ENCODE assay signal across 16 cellular contexts in the genomic region with DNA sequence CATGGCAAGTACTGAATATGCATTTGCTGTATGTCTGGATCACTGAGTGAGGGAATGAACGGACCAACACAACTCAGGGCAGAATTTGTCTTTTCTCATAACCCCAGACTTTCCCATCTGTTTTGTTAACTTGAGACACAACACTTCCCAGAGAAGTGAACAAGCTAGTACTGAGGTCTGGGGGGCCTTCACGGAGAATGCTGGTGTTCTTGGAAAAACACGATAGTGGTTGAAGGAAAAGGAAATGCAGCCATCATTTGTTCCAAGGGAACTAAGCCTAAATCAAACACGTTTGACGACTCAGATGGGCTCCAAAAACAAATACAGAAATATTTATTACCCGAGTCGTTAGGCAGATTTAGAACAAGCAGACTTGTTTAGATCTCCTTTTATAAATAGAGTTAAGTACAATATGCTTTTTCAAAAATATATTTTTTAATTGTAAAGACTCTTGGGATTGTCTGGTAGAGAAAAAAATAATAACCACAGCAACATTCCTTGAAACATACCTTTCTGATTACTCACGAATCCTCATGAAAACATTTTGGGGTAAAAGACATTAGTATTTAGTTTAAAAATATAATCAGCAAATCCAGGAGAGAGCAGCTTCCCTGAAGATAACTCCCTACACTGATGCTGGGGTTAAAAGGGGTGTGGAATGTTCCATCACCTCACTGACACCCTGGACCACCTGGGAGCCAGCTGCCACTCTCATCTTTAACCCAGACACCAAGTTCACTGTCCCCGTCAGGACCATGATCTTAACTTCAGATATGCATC.
DNase-seq lines count a peak whose midpoint lies in the region; ATAC-seq, FAIRE-seq and TF ChIP-seq lines count a peak whose summit lies in the region.
"Had no signal": no experiment of that assay in that cellular context is flagged by ENCODE, and none has a peak within 500 bp of the region (broad histone marks: within the 10 kb centered on the region; RNA-seq: fewer than 3 reads in every experiment).

No MANE protein-coding gene starts in this region.

- no peak for DNase-seq in stimulated activated naive CD8-positive, alpha-beta T cell treated with anti-CD3 and anti-CD28 coated beads, Interleukin-15, Interleukin-2, amounts not matched to agents 100 U/mL and 50 U/mL, for 24 hours
- DNase-seq in K562 (ENCODE audit: extremely low read depth in 1 of 4, low spot score in 3 of 4) = no peak
- no peak for DNase-seq in pancreas
- no peak for DNase-seq in activated effector memory CD4-positive, alpha-beta T cell treated with Interleukin-2 at 50 U/mL for 16 hours
- DNase-seq in NCI-H2196 treated with DMSO at 0.1 percent for 48 hours (lab: John Stamatoyannopoulos, UW; ENCODE audit: unreplicated experiment) = no peak
- DNase-seq: activated CD4-positive, alpha-beta T cell treated with anti-CD3 and anti-CD28 coated beads for 4 hours; amygdala; lower lobe of right lung; NCI-H2081 treated with DMSO at 0.1 percent for 48 hours; right lobe of liver had no signal

- TF ChIP-seq EP300 in K562 (IDR thresholded peaks at IDR 0.05; ENCODE audit: low read length) = no peak

- peak; percentile 49 for FAIRE-seq in K562 (lab: Jason Lieb, UNC)
- no peak for FAIRE-seq in pancreas (lab: Jason Lieb, UNC)

- CTCF ChIA-PET in K562 (lab: Yijun Ruan, JAX; ENCODE audit: low intra/inter-chr PET ratio) = no interaction called here

- no TSS peak for BruUV-seq in K562 (replicated peaks; lab: Mats Ljungman, UMichigan)

- TF ChIP-seq RAD21 in K562 (CRISPR knock-in tag; conservative IDR thresholded peaks at IDR 0.05 in 1 of 2, IDR thresholded peaks at IDR 0.05 in 1 of 2) = no peak

- H3K9me1 ChIP-seq in K562 (ENCODE audit: control insufficient read depth, insufficient read depth, low read length) = no peaks in the 10 kb centered on the region

- H3K27me3 ChIP-seq in K562 (ENCODE audit: control insufficient read depth in 2 of 2, insufficient read depth in 2 of 2, low read length in 2 of 2) (no peaks in the 10 kb centered on the region), mucosa of rectum (ENCODE audit: control insufficient read depth in 2 of 2, insufficient read depth in 2 of 2, low read length in 2 of 2) (no peaks in the 10 kb centered on the region), pancreas (no peaks in the 10 kb centered on the region)
- H3K27me3 ChIP-seq: gastroesophageal sphincter had no signal

- TF ChIP-seq POLR2A in K562 (conservative IDR thresholded peaks at IDR 0.05) = no peak

- H3K4me3 ChIP-seq in K562 (no peak overlapping the region), mucosa of rectum (ENCODE audit: low read length in 2 of 2) (no peak overlapping the region), pancreas (no peak overlapping the region)
- H3K4me3 ChIP-seq: gastroesophageal sphincter, lower lobe of right lung, right lobe of liver had no signal

- H3K4me1 Mint-ChIP-seq in stimulated activated naive CD8-positive, alpha-beta T cell treated with anti-CD3 and anti-CD28 coated beads, Interleukin-15, Interleukin-2, amounts not matched to agents 100 ng/mL and 50 ng/mL, for 24 hours (ENCODE audit: low read depth) = peaks cover 37% of the 10 kb centered on the region

- TF ChIP-seq CTCF in K562 (IDR thresholded peaks at IDR 0.05 in 2 of 3, conservative IDR thresholded peaks at IDR 0.05 in 1 of 3; ENCODE audit: insufficient read depth in 2 of 3, low read depth in 1 of 3, low read length in 3 of 3) = no peak
- TF ChIP-seq CTCF in pancreas (IDR thresholded peaks at IDR 0.05) = no peak

- in situ Hi-C loops in K562 (cut with MboI) = no loop called here

- H4K20me1 ChIP-seq in K562 (replicated peaks; ENCODE audit: control insufficient read depth, insufficient read depth, low read length) = no peaks in the 10 kb centered on the region

- ATAC-seq in stimulated activated naive CD8-positive, alpha-beta T cell treated with anti-CD3 and anti-CD28 coated beads, Interleukin-15, Interleukin-2, amounts not matched to agents 100 U/mL and 50 U/mL, for 24 hours = no peak
- ATAC-seq in K562 (peak; percentile 55), GM21528 (IDR thresholded peaks at IDR 0.05; ENCODE audit: low FRiP score, unreplicated experiment) (no peak), pancreas (no peak)
- ATAC-seq: gastroesophageal sphincter had no signal

- H3K27ac Mint-ChIP-seq in stimulated activated naive CD8-positive, alpha-beta T cell treated with anti-CD3 and anti-CD28 coated beads, Interleukin-15, Interleukin-2, amounts not matched to agents 100 ng/mL and 50 ng/mL, for 24 hours = peak overlapping the region; percentile 65

- H3K36me3 ChIP-seq in K562 (ENCODE audit: control insufficient read depth, insufficient read depth, low read length) (no peaks in the 10 kb centered on the region), mucosa of rectum (ENCODE audit: control insufficient read depth in 2 of 2, insufficient read depth in 2 of 2, low read length in 2 of 2) (no peaks in the 10 kb centered on the region), pancreas (no peaks in the 10 kb centered on the region)
- H3K36me3 ChIP-seq: gastroesophageal sphincter, lower lobe of right lung, right lobe of liver had no signal

- peaks cover 11% of the 10 kb centered on the region for H3K9me3 Mint-ChIP-seq in stimulated activated naive CD8-positive, alpha-beta T cell treated with anti-CD3 and anti-CD28 coated beads, Interleukin-15, Interleukin-2, amounts not matched to agents 100 ng/mL and 50 ng/mL, for 24 hours

- POLR2A ChIA-PET in K562 (lab: Yijun Ruan, JAX) = interaction anchor here (1.1 kb wide), 1 partner anchor 95 kb away, joined by 4 read pairs; no protein-coding TSS in a partner anchor

- WGBS in K562 (ENCODE audit: insufficient coverage, low coverage, missing lambda C conversion rate) = 24% methylated on average over 9 of the region's 9 CpGs
- WGBS in pancreas, 2 donors = 72 to 73% methylated on average over 9 of the region's 9 CpGs

- peak overlapping the region; percentile 82 for H2AFZ ChIP-seq in K562 (ENCODE audit: low read depth, low read length)

- intact Hi-C loops in K562 (cut with micrococcal nuclease) (no loop called here), pancreas (cut with DNase I) (no loop called here)

- 0 out of 4 replicates have a peak overlapping the region, but pooled peaks of 1 of the 2 experiments have one; percentile 3 for H3K9ac ChIP-seq in K562 (ENCODE audit: insufficient read depth in 1 of 2, low read depth in 2 of 2, low read length in 2 of 2)
- no peak overlapping the region for H3K9ac ChIP-seq in mucosa of rectum (ENCODE audit: low read depth in 1 of 2, low read length in 2 of 2)

- no peaks in the 10 kb centered on the region for H3K79me2 ChIP-seq in K562 (ENCODE audit: control insufficient read depth, insufficient read depth, low read length)

- H3K4me1 ChIP-seq in K562 (replicated peaks in 1 of 2; ENCODE audit: control insufficient read depth in 2 of 2, insufficient read depth in 2 of 2, low read length in 2 of 2) = peaks cover 4 to 41% of the 10 kb centered on the region in 2 experiments; a peak in 4 of 5 replicates
- peaks cover 0 to 3% of the 10 kb centered on the region in 2 donors for H3K4me1 ChIP-seq in mucosa of rectum (ENCODE audit: control insufficient read depth in 2 of 2, insufficient read depth in 2 of 2, low read length in 2 of 2)
- no peaks in the 10 kb centered on the region for H3K4me1 ChIP-seq in pancreas
- H3K4me1 ChIP-seq: right lobe of liver had no signal

- H3K4me3 Mint-ChIP-seq in stimulated activated naive CD8-positive, alpha-beta T cell treated with anti-CD3 and anti-CD28 coated beads, Interleukin-15, Interleukin-2, amounts not matched to agents 100 ng/mL and 50 ng/mL, for 24 hours = no peak overlapping the region

- peak overlapping the region; percentile 46; the same call in 2 of the 3 replicates for H3K27ac ChIP-seq in K562 (ENCODE audit: extremely low read depth, low read depth, low read length)
- H3K27ac ChIP-seq in mucosa of rectum (ENCODE audit: low read depth in 2 of 2, low read length in 2 of 2) = peak overlapping the region; percentile 33 to 67
- H3K27ac ChIP-seq in pancreas = peak overlapping the region in 2 of 4 donors; percentile 13 to 29
- H3K27ac ChIP-seq: C4-2B, right lobe of liver, RWPE1 had no signal

- H3K36me3 Mint-ChIP-seq in stimulated activated naive CD8-positive, alpha-beta T cell treated with anti-CD3 and anti-CD28 coated beads, Interleukin-15, Interleukin-2, amounts not matched to agents 100 ng/mL and 50 ng/mL, for 24 hours (ENCODE audit: low read depth) = no peaks in the 10 kb centered on the region

- H3K27me3 Mint-ChIP-seq in stimulated activated naive CD8-positive, alpha-beta T cell treated with anti-CD3 and anti-CD28 coated beads, Interleukin-15, Interleukin-2, amounts not matched to agents 100 ng/mL and 50 ng/mL, for 24 hours = peaks cover 3% of the 10 kb centered on the region

- H3K9me3 ChIP-seq in K562 (replicated peaks; ENCODE audit: control insufficient read depth, insufficient read depth, low read depth, low read length) (no peaks in the 10 kb centered on the region; the same call in 1 of the 2 replicates), mucosa of rectum (ENCODE audit: control insufficient read depth in 2 of 2, low read length in 2 of 2) (no peaks in the 10 kb centered on the region), pancreas (no peaks in the 10 kb centered on the region)
- H3K9me3 ChIP-seq: lower lobe of right lung, right lobe of liver had no signal

- H3K4me2 ChIP-seq in K562 (ENCODE audit: insufficient read depth, low read length) = 0 out of 2 replicates have a peak overlapping the region, but pooled peaks have one; percentile 4

TF ChIP-seq in K562, 482 proteins besides CTCF, POLR2A, EP300 and RAD21 (continues in another document):
- TF ChIP-seq BACH1 (tag; IDR thresholded peaks at IDR 0.05) = peak; percentile 3; the same call in 1 of the 2 replicates
- TF ChIP-seq EHMT2 (IDR thresholded peaks at IDR 0.05) = no peak
- TF ChIP-seq CTBP1 (IDR thresholded peaks at IDR 0.05; ENCODE audit: borderline replicate concordance) = peak; percentile 38
- no peak for TF ChIP-seq SNIP1 (IDR thresholded peaks at IDR 0.05; ENCODE audit: low read depth)
